Comparison of ENCODE assay signal across 10 cellular contexts in genomic region chr11:353315-353857, GRCh38. TPM values are rescaled to one million over a fixed set of nuclear protein-coding genes. Genes with fewer than 3 reads are reported as not detected.
DNase-seq lines count a peak whose midpoint lies in the region; FAIRE-seq and TF ChIP-seq lines count a peak whose summit lies in the region.
"Had no signal": no experiment of that assay in that cellular context is flagged by ENCODE, and none has a peak within 500 bp of the region (broad histone marks: within the 10 kb centered on the region; RNA-seq: fewer than 3 reads in every experiment).

No MANE protein-coding gene starts in this region.

- H3K9me3 ChIP-seq in liver (ENCODE audit: control insufficient read depth in 4 of 4, low read length in 3 of 4) (no peaks in the 10 kb centered on the region), suprapubic skin (no peaks in the 10 kb centered on the region)

- WGBS in liver, result 13% methylated on average over 12 of the region's 12 CpGs
- 16% methylated on average over 12 of the region's 12 CpGs for WGBS in suprapubic skin

- H3K4me1 ChIP-seq in liver (ENCODE audit: control insufficient read depth in 4 of 4, insufficient read depth in 4 of 4, low read length in 3 of 4), result peaks cover 5 to 19% (median 11%) of the 10 kb centered on the region in 4 donors
- peaks cover 46% of the 10 kb centered on the region for H3K4me1 ChIP-seq in suprapubic skin

- H3K27ac Mint-ChIP-seq in T-helper 1 cell treated with Interleukin-12 subunit alpha and Interleukin-12 subunit beta and Interleukin-4 antibody, amounts not matched to agents 30 μg/mL and 1 μg/mL, for 36 hours, result no peak overlapping the region

- TF ChIP-seq EP300 in suprapubic skin (IDR thresholded peaks at IDR 0.05), result no peak

- H3K27me3 Mint-ChIP-seq in T-helper 1 cell treated with Interleukin-12 subunit alpha and Interleukin-12 subunit beta and Interleukin-4 antibody, amounts not matched to agents 30 μg/mL and 1 μg/mL, for 36 hours (ENCODE audit: low read depth), result peaks cover 9% of the 10 kb centered on the region

- H3K36me3 Mint-ChIP-seq in T-helper 1 cell treated with Interleukin-12 subunit alpha and Interleukin-12 subunit beta and Interleukin-4 antibody, amounts not matched to agents 30 μg/mL and 1 μg/mL, for 36 hours (ENCODE audit: low read depth), result no peaks in the 10 kb centered on the region

- TF ChIP-seq CTCF in liver (IDR thresholded peaks at IDR 0.05; ENCODE audit: low read depth, low read length, missing input control) (no peak), suprapubic skin (IDR thresholded peaks at IDR 0.05) (no peak)

- TF ChIP-seq POLR2A in suprapubic skin (IDR thresholded peaks at IDR 0.05) (no peak), GM12892 (IDR thresholded peaks at IDR 0.05; ENCODE audit: low read depth, low read length) (no peak)

- no peak for FAIRE-seq in GM12892 (lab: Jason Lieb, UNC)
- FAIRE-seq: A204.1 had no signal

- DNase-seq in T-helper 1 cell (no peak), caudate nucleus (lab: John Stamatoyannopoulos, UW) (peak in 40 of 61 donors; percentile 20 to 89 (median 60)), suprapubic skin (ENCODE audit: low spot score in 2 of 2) (peak; percentile 88 to 92), DMS53 (lab: John Stamatoyannopoulos, UW) (no peak), GM12892 (ENCODE audit: insufficient read length) (no peak), NCI-H774 (lab: John Stamatoyannopoulos, UW) (no peak)

- peak overlapping the region; percentile 30 for H3K4me3 Mint-ChIP-seq in T-helper 1 cell treated with Interleukin-12 subunit alpha and Interleukin-12 subunit beta and Interleukin-4 antibody, amounts not matched to agents 30 μg/mL and 1 μg/mL, for 36 hours

- no peaks in the 10 kb centered on the region for H3K9me3 Mint-ChIP-seq in T-helper 1 cell treated with Interleukin-12 subunit alpha and Interleukin-12 subunit beta and Interleukin-4 antibody, amounts not matched to agents 30 μg/mL and 1 μg/mL, for 36 hours

- peaks cover 33% of the 10 kb centered on the region for H3K4me1 Mint-ChIP-seq in T-helper 1 cell treated with Interleukin-12 subunit alpha and Interleukin-12 subunit beta and Interleukin-4 antibody, amounts not matched to agents 30 μg/mL and 1 μg/mL, for 36 hours (ENCODE audit: low read depth)

- H3K36me3 ChIP-seq in liver (ENCODE audit: control insufficient read depth in 4 of 4, insufficient read depth in 3 of 4, low read depth in 1 of 4, low read length in 3 of 4) (no peaks in the 10 kb centered on the region), suprapubic skin (no peaks in the 10 kb centered on the region)

- H3K27ac ChIP-seq in caudate nucleus (ENCODE audit: low read depth, low read length), result peak overlapping the region; percentile 98
- peak overlapping the region; percentile 92 to 100 for H3K27ac ChIP-seq in liver (ENCODE audit: low read depth in 1 of 2, low read length in 2 of 2)
- peak overlapping the region; percentile 96 for H3K27ac ChIP-seq in suprapubic skin

- peak overlapping the region in 2 of 3 donors; percentile 12 to 20 for H3K4me3 ChIP-seq in liver (ENCODE audit: low read depth in 1 of 3, low read length in 3 of 3)
- no peak overlapping the region for H3K4me3 ChIP-seq in suprapubic skin

- peak; percentile 47 to 67 for TF ChIP-seq RAD21 in liver (IDR thresholded peaks at IDR 0.05)

- H3K9ac ChIP-seq in liver (ENCODE audit: low read depth in 1 of 2, low read length in 2 of 2), result peak overlapping the region; percentile 89 to 90

- H3K27me3 ChIP-seq in liver (ENCODE audit: control insufficient read depth in 4 of 4, insufficient read depth in 4 of 4, low read length in 3 of 4) (no peaks in the 10 kb centered on the region), suprapubic skin (peaks cover 3% of the 10 kb centered on the region)

TF ChIP-seq in liver, 16 proteins besides CTCF, POLR2A, EP300 and RAD21:
- TF ChIP-seq, protein P1, sequence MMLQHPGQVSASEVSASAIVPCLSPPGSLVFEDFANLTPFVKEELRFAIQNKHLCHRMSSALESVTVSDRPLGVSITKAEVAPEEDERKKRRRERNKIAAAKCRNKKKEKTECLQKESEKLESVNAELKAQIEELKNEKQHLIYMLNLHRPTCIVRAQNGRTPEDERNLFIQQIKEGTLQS (IDR thresholded peaks at IDR 0.05), result no peak
- TF ChIP-seq RXRA (IDR thresholded peaks at IDR 0.05) (peak; percentile 56 to 82), JUND (IDR thresholded peaks at IDR 0.05) (peak; percentile 27 to 55), GABPA (IDR thresholded peaks at IDR 0.05 in 1 of 2, conservative IDR thresholded peaks at IDR 0.05 in 1 of 2) (no peak), HNF4A (conservative IDR thresholded peaks at IDR 0.05) (peak; percentile 84 to 86), FOXA2 (IDR thresholded peaks at IDR 0.05) (no peak), FOXA1 (IDR thresholded peaks at IDR 0.05) (peak; percentile 31), TAF1 (conservative IDR thresholded peaks at IDR 0.05) (peak; percentile 88), NR2F2 (IDR thresholded peaks at IDR 0.05) (peak; percentile 14), REST (IDR thresholded peaks at IDR 0.05) (peak; percentile 92), HNF4G (IDR thresholded peaks at IDR 0.05) (peak; percentile 48), SP1 (IDR thresholded peaks at IDR 0.05) (peak; percentile 94), EGR1 (IDR thresholded peaks at IDR 0.05; ENCODE audit: low read depth in 2 of 2) (peak; percentile 65 to 90), YY1 (IDR thresholded peaks at IDR 0.05) (peak; percentile 77)
- TF ChIP-seq, protein P2, sequence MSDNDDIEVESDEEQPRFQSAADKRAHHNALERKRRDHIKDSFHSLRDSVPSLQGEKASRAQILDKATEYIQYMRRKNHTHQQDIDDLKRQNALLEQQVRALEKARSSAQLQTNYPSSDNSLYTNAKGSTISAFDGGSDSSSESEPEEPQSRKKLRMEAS (IDR thresholded peaks at IDR 0.05), result peak; percentile 96
- TF ChIP-seq, protein P3, sequence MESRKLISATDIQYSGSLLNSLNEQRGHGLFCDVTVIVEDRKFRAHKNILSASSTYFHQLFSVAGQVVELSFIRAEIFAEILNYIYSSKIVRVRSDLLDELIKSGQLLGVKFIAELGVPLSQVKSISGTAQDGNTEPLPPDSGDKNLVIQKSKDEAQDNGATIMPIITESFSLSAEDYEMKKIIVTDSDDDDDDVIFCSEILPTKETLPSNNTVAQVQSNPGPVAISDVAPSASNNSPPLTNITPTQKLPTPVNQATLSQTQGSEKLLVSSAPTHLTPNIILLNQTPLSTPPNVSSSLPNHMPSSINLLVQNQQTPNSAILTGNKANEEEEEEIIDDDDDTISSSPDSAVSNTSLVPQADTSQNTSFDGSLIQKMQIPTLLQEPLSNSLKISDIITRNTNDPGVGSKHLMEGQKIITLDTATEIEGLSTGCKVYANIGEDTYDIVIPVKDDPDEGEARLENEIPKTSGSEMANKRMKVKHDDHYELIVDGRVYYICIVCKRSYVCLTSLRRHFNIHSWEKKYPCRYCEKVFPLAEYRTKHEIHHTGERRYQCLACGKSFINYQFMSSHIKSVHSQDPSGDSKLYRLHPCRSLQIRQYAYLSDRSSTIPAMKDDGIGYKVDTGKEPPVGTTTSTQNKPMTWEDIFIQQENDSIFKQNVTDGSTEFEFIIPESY (IDR thresholded peaks at IDR 0.05), result peak; percentile 58

RNA-seq across cellular contexts. Expression of gene B4GALNT4, which starts 15.9 kb away (rescaled TPM):
- total RNA-seq in liver (under 1 TPM; 0.42 TPM), suprapubic skin (1 to 10 TPM; 1.2 to 3.0 (median 1.6) TPM)
- polyA plus RNA-seq in liver, result under 1 TPM in 1 of 2 donors, not detected in 1; 0.15 TPM
- polyA plus RNA-seq in GM12892 (2012; ENCODE audit: missing spikeins), result not detected

RNA-seq across cellular contexts. Expression of gene IFITM3, which starts 32.7 kb away (rescaled TPM):
- 100 to 1,000 TPM in 1 of 2 donors, 10 to 100 TPM in 1; 48.6 to 105 TPM for total RNA-seq in liver
- polyA plus RNA-seq in liver, result 1,000 to 10,000 TPM; 2,070 to 2,255 TPM
- total RNA-seq in suprapubic skin, result 100 to 1,000 TPM in 2 of 4 donors, 10 to 100 TPM in 2; 69.6 to 160 (median 110) TPM
- polyA plus RNA-seq in GM12892 (2012; ENCODE audit: missing spikeins), result 1.7 TPM

RNA-seq across cellular contexts. Expression of gene IFITM1, which starts 39.5 kb away (rescaled TPM):
- 10 to 100 TPM; 12.6 to 37.4 TPM for total RNA-seq in liver
- polyA plus RNA-seq in liver, result 100 to 1,000 TPM in 1 of 2 donors, 10 to 100 TPM in 1; 96.0 to 113 TPM
- total RNA-seq in suprapubic skin, result 100 to 1,000 TPM in 1 of 4 donors, 10 to 100 TPM in 3; 50.7 to 128 (median 67.6) TPM
- polyA plus RNA-seq in GM12892 (2012; ENCODE audit: missing spikeins), result 237 TPM

RNA-seq across cellular contexts. Expression of gene PKP3, which starts 40.6 kb away (rescaled TPM):
- total RNA-seq in liver (under 1 TPM; 0.25 to 0.37 TPM), suprapubic skin (100 to 1,000 TPM; 318 to 486 (median 428) TPM)
- polyA plus RNA-seq in liver, result under 1 TPM in 1 of 2 donors, not detected in 1; 0.08 TPM
- polyA plus RNA-seq in GM12892 (2012; ENCODE audit: missing spikeins), result not detected
- total RNA-seq: T-helper 1 cell treated with Interleukin-12 subunit alpha and Interleukin-12 subunit beta and Interleukin-4 antibody, amounts not matched to agents 30 ng/mL and 1 ng/mL, for 36 hours had no signal

RNA-seq across cellular contexts. Expression of gene IFITM2, which starts 45.8 kb away (rescaled TPM):
- total RNA-seq in liver (10 to 100 TPM in 1 of 2 donors, 1 to 10 TPM in 1; 8.5 to 49.0 TPM), suprapubic skin (10 to 100 TPM; 25.6 to 84.1 (median 45.1) TPM)
- polyA plus RNA-seq in liver, result 1,000 to 10,000 TPM in 1 of 2 donors, 100 to 1,000 TPM in 1; 759 to 1,441 TPM
- polyA plus RNA-seq in GM12892 (2012; ENCODE audit: missing spikeins), result 157 TPM

Comparison
In these comparisons a context has a peak if more than half of its experiments do, and no peak if none do; other contexts are left out.
1. DNase-seq: peak in caudate nucleus (40 of 61) and suprapubic skin (2 of 2); none in T-helper 1 cell (0 of 5), DMS53 (single experiment), GM12892 (single experiment) and NCI-H774 (single experiment).
2. Peak in every context shown above with its lines, with median percentiles within 50 percentile points of each other: H3K27ac ChIP-seq.